1 cellular context compared by ENCODE assay signal in the genomic region with DNA sequence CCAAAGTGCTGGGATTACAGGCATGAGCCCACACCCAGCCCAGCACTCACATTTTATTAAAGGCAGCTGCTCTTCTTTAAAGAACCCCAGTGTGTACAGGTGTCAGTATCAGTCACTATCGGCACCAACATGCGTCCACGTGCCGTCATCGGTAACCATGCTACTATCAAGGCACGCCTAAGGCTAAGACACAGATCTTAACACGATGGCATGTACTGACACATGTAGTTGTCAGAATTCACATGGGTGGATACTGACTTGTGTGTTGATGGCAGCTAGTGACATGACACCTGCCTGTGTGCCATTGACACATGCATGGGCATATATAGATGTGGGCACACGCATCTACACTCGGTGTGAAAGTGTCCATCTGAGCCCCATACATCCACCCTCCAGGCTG.
TF ChIP-seq lines count a peak whose summit lies in the region.

No MANE protein-coding gene starts in this region.

TF ChIP-seq in HepG2, 621 proteins besides CTCF, POLR2A, EP300 and RAD21:
- TF ChIP-seq MIXL1 (CRISPR knock-in tag; IDR thresholded peaks at IDR 0.05), result no peak
- TF ChIP-seq, protein P1, sequence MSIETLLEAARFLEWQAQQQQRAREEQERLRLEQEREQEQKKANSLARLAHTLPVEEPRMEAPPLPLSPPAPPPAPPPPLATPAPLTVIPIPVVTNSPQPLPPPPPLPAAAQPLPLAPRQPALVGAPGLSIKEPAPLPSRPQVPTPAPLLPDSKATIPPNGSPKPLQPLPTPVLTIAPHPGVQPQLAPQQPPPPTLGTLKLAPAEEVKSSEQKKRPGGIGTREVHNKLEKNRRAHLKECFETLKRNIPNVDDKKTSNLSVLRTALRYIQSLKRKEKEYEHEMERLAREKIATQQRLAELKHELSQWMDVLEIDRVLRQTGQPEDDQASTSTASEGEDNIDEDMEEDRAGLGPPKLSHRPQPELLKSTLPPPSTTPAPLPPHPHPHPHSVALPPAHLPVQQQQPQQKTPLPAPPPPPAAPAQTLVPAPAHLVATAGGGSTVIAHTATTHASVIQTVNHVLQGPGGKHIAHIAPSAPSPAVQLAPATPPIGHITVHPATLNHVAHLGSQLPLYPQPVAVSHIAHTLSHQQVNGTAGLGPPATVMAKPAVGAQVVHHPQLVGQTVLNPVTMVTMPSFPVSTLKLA (IDR thresholded peaks at IDR 0.05), result peak; percentile 52
- no peak for TF ChIP-seq ZNF432 (CRISPR knock-in tag; IDR thresholded peaks at IDR 0.05; ENCODE audit: borderline replicate concordance)
- no peak for TF ChIP-seq ZNF382 (CRISPR knock-in tag; IDR thresholded peaks at IDR 0.05; ENCODE audit: borderline replicate concordance)
- TF ChIP-seq TBX2 (CRISPR knock-in tag; IDR thresholded peaks at IDR 0.05; ENCODE audit: borderline replicate concordance), result no peak
- TF ChIP-seq, protein P2, sequence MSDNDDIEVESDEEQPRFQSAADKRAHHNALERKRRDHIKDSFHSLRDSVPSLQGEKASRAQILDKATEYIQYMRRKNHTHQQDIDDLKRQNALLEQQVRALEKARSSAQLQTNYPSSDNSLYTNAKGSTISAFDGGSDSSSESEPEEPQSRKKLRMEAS (IDR thresholded peaks at IDR 0.05), result no peak
